9 cellular contexts compared by ENCODE assay signal in the genomic region with DNA sequence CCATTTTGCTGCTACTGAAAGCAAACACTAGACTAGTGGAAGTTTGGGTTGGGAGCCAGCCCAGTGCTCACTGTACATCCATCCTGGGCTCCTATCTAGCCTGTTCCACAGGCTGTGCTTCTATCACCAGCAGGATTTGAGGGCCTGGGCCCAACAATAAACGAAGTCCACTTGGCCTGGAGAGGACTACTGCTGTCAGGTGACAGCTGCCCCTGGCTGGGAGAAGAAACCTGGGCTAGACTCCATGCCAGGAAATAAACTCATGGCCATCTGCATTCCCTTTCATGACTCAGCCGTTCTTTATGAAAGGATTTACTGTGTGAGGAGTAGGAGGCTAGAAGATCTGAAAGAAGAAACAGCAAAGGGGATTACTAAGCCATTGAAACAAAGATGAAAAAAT. TPM values are rescaled to one million over a fixed set of nuclear protein-coding genes. Genes with fewer than 3 reads are reported as not detected.
DNase-seq lines count a peak whose midpoint lies in the region; ATAC-seq and TF ChIP-seq lines count a peak whose summit lies in the region.
"Had no signal": no experiment of that assay in that cellular context is flagged by ENCODE, and none has a peak within 500 bp of the region (broad histone marks: within the 10 kb centered on the region; RNA-seq: fewer than 3 reads in every experiment).

No MANE protein-coding gene starts in this region.

- H3K27ac Mint-ChIP-seq in mesothelial cell of epicardium: peak overlapping the region; percentile 68

- H3K9me3 Mint-ChIP-seq in mesothelial cell of epicardium: peaks cover 5% of the 10 kb centered on the region

- DNase-seq in C1 segment of cervical spinal cord (lab: John Stamatoyannopoulos, UW) (peak in 8 of 14 donors; percentile 36 to 97 (median 52)), NCI-H446 treated with DMSO at 0.1 percent for 48 hours (lab: John Stamatoyannopoulos, UW) (peak; percentile 97), dermis blood vessel endothelial cell (peak; percentile 80), mesothelial cell of epicardium (ENCODE audit: low spot score in 2 of 2, unreplicated experiment in 2 of 2) (no peak), SK-N-DZ (ENCODE audit: low spot score) (no peak)
- DNase-seq in activated CD4-positive, alpha-beta T cell treated with anti-CD3 and anti-CD28 coated beads, Interleukin-2, amount 50 U/mL, for 48 hours: no peak
- DNase-seq: upper lobe of left lung had no signal

- peaks cover 2% of the 10 kb centered on the region for H3K36me3 Mint-ChIP-seq in mesothelial cell of epicardium

- H3K27me3 Mint-ChIP-seq in mesothelial cell of epicardium (ENCODE audit: low read depth): no peaks in the 10 kb centered on the region

- ATAC-seq in HG02885 (IDR thresholded peaks at IDR 0.05; ENCODE audit: poor library complexity, unreplicated experiment) (no peak), GM21723 (IDR thresholded peaks at IDR 0.05; ENCODE audit: unreplicated experiment) (no peak)

- peaks cover 14% of the 10 kb centered on the region for H3K4me1 Mint-ChIP-seq in mesothelial cell of epicardium

- no peak for TF ChIP-seq CTCF in mesothelial cell of epicardium (IDR thresholded peaks at IDR 0.05; ENCODE audit: unreplicated experiment)

- H3K4me3 Mint-ChIP-seq in mesothelial cell of epicardium: no peak overlapping the region

RNA-seq across cellular contexts. Expression of gene COLGALT2, which starts 35.5 kb away (rescaled TPM):
- total RNA-seq in dermis blood vessel endothelial cell (0.14 TPM in 1 of 2 replicates, not detected in the other), mesothelial cell of epicardium (3.7 to 3.8 TPM (median 3.8 TPM) in 3 replicates)
- 1.5 and 2.4 TPM in 2 replicates for polyA plus RNA-seq in SK-N-DZ (2014; cell fraction: cytosol; rRNA removed)
- polyA plus RNA-seq in SK-N-DZ (2014; cell fraction: nucleus; rRNA removed): 1.5 and 3.1 TPM in 2 replicates

RNA-seq across cellular contexts. Expression of gene TSEN15, which starts 49.5 kb away (rescaled TPM):
- total RNA-seq in dermis blood vessel endothelial cell: 24.5 and 30.1 TPM in 2 replicates
- total RNA-seq in mesothelial cell of epicardium: 28.7 to 32.8 TPM (median 31.4 TPM) in 3 replicates
- 73.6 and 89.2 TPM in 2 replicates for polyA plus RNA-seq in SK-N-DZ (2014; cell fraction: cytosol; rRNA removed)
- 46.6 and 74.9 TPM in 2 replicates for polyA plus RNA-seq in SK-N-DZ (2014; cell fraction: nucleus; rRNA removed)

Comparison
In these comparisons a context has a peak if more than half of its experiments do, and no peak if none do; other contexts are left out.
1. DNase-seq: peak in C1 segment of cervical spinal cord (8 of 14), NCI-H446 treated with DMSO at 0.1 percent for 48 hours (single experiment) and dermis blood vessel endothelial cell (single experiment); none in mesothelial cell of epicardium (0 of 2), SK-N-DZ (single experiment) and activated CD4-positive, alpha-beta T cell treated with anti-CD3 and anti-CD28 coated beads, Interleukin-2, amount 50 U/mL, for 48 hours (0 of 2).